Comparison of ENCODE assay signal across 18 cellular contexts in genomic region chr1:171814692-171815091, GRCh38. TPM values are rescaled to one million over a fixed set of nuclear protein-coding genes. Genes with fewer than 3 reads are reported as not detected.
DNase-seq lines count a peak whose midpoint lies in the region; ATAC-seq and TF ChIP-seq lines count a peak whose summit lies in the region.
"Had no signal": no experiment of that assay in that cellular context is flagged by ENCODE, and none has a peak within 500 bp of the region (broad histone marks: within the 10 kb centered on the region; RNA-seq: fewer than 3 reads in every experiment).

No MANE protein-coding gene starts in this region.

- no peaks in the 10 kb centered on the region for H3F3A ChIP-seq in PC-3 (ENCODE audit: low read length, unreplicated experiment)

- H3K4me3 ChIP-seq in adipocyte (ENCODE audit: low read length): no peak overlapping the region
- H3K4me3 ChIP-seq in PC-3 (ENCODE audit: low read length): no peak overlapping the region
- H3K4me3 ChIP-seq: body of pancreas, colonic mucosa, gastroesophageal sphincter had no signal

- H3K9me3 ChIP-seq in adipocyte (ENCODE audit: control insufficient read depth, low read length): no peaks in the 10 kb centered on the region
- no peaks in the 10 kb centered on the region for H3K9me3 ChIP-seq in PC-3 (ENCODE audit: low read length)
- H3K9me3 ChIP-seq: body of pancreas, colonic mucosa, gastroesophageal sphincter had no signal

- no peak overlapping the region for H3K27ac ChIP-seq in PC-3 (ENCODE audit: low read length)
- H3K27ac ChIP-seq: body of pancreas, colonic mucosa, gastroesophageal sphincter had no signal

- no peaks in the 10 kb centered on the region for H3K9me2 ChIP-seq in PC-3 (replicated peaks; ENCODE audit: low read length)

- no peaks in the 10 kb centered on the region for H4K20me1 ChIP-seq in PC-3 (ENCODE audit: low read length)

- no peaks in the 10 kb centered on the region for H3K27me3 ChIP-seq in adipocyte (replicated peaks; ENCODE audit: control insufficient read depth, insufficient read depth, low read length)
- no peaks in the 10 kb centered on the region for H3K27me3 ChIP-seq in PC-3 (ENCODE audit: low read length)
- H3K27me3 ChIP-seq: body of pancreas, colonic mucosa, gastroesophageal sphincter had no signal

- H3K9ac ChIP-seq in adipocyte (ENCODE audit: low read length) (no peak overlapping the region), PC-3 (ENCODE audit: low read length) (no peak overlapping the region)

- no peaks in the 10 kb centered on the region for H3K79me2 ChIP-seq in PC-3 (ENCODE audit: low read length)

- intact Hi-C loops in PC-3 (cut with micrococcal nuclease): no loop called here

- H2AFZ ChIP-seq in PC-3 (ENCODE audit: low read length): no peak overlapping the region

- H3K36me3 ChIP-seq in adipocyte (ENCODE audit: control insufficient read depth, insufficient read depth, low read length, severe bottlenecking): no peaks in the 10 kb centered on the region
- H3K36me3 ChIP-seq in PC-3 (ENCODE audit: low read depth, low read length): no peaks in the 10 kb centered on the region
- H3K36me3 ChIP-seq: colonic mucosa, gastroesophageal sphincter had no signal

- ATAC-seq in left lobe of liver (no peak), PC-3 (no peak)
- ATAC-seq: activated T-cell treated with anti-CD3 and anti-CD28 coated beads, Interleukin-2, amount 50 U/mL, for 72 hours; body of pancreas; CD8-positive, alpha-beta T cell; gastroesophageal sphincter; natural killer cell treated with Interleukin-12 subunit alpha and Interleukin-12 subunit beta and Interleukin-15 and Interleukin-18, amount 100 ng/mL, for 72 hours had no signal

- POLR2A ChIA-PET in PC-3 (lab: Charles Lee; ENCODE audit: unreplicated experiment): no interaction called here

- CTCF ChIA-PET in PC-3 (lab: Charles Lee): no interaction called here

- H3K4me2 ChIP-seq in PC-3 (ENCODE audit: low read length): no peak overlapping the region

- no peak for TF ChIP-seq CTCF in PC-3 (conservative IDR thresholded peaks at IDR 0.05; ENCODE audit: low read depth, low read length)

- BruUV-seq in PC-3 (replicated peaks; lab: Mats Ljungman, UMichigan): no TSS peak

- DNase-seq in AG08395 (ENCODE audit: low spot score): peak; percentile 78
- DNase-seq in GM04504 (ENCODE audit: low read depth): peak; percentile 64
- peak; percentile 56 for DNase-seq in adipocyte (ENCODE audit: low read depth)
- peak; percentile 42 for DNase-seq in fibroblast of the conjunctiva (ENCODE audit: low read depth)
- no peak for DNase-seq in left lobe of liver (ENCODE audit: low spot score)
- DNase-seq in DMS153 treated with DMSO at 0.1 percent for 48 hours (lab: John Stamatoyannopoulos, UW; ENCODE audit: unreplicated experiment): no peak
- DNase-seq in PC-3: no peak
- DNase-seq in cortex of kidney (lab: John Stamatoyannopoulos, UW): no peak
- DNase-seq: activated B cell treated with CpG ODN at 0.5 μM for 24 hours; activated T-cell treated with anti-CD3 and anti-CD28 coated beads, Interleukin-2, amount 50 U/mL, for 72 hours; body of pancreas; CD8-positive, alpha-beta T cell; colonic mucosa; DND-41; KBM-7; NCI-H1092 treated with DMSO at 0.1 percent for 48 hours had no signal

- H3K4me1 ChIP-seq in adipocyte (ENCODE audit: control insufficient read depth, insufficient read depth, low read length) (peaks cover 12% of the 10 kb centered on the region), PC-3 (ENCODE audit: insufficient read depth, low read length) (peaks cover 16% of the 10 kb centered on the region)
- H3K4me1 ChIP-seq: body of pancreas, colonic mucosa had no signal

RNA-seq across cellular contexts. Expression of gene DNM3, which starts 26.6 kb away (rescaled TPM):
- total RNA-seq in left lobe of liver (0.40 TPM), PC-3 (2014; rRNA removed) (0.46 and 0.98 TPM in 2 replicates)

RNA-seq across cellular contexts. Expression of gene METTL13, which starts 33.2 kb away (rescaled TPM):
- total RNA-seq in left lobe of liver: 14.4 TPM
- 115 and 138 TPM in 2 replicates for total RNA-seq in PC-3 (2014; rRNA removed)

Comparison
In these comparisons a context has a peak if more than half of its experiments do, and no peak if none do; other contexts are left out.
1. DNase-seq: peak in AG08395 (single experiment), GM04504 (single experiment), adipocyte (single experiment) and fibroblast of the conjunctiva (single experiment); none in left lobe of liver (single experiment), DMS153 treated with DMSO at 0.1 percent for 48 hours (single experiment), PC-3 (single experiment) and cortex of kidney (single experiment).